Comparison of ENCODE assay signal across 18 cellular contexts in genomic region chr12:52836491-52837175, GRCh38. TPM values are rescaled to one million over a fixed set of nuclear protein-coding genes. Genes with fewer than 3 reads are reported as not detected.
DNase-seq lines count a peak whose midpoint lies in the region; ATAC-seq and TF ChIP-seq lines count a peak whose summit lies in the region.
"Had no signal": no experiment of that assay in that cellular context is flagged by ENCODE, and none has a peak within 500 bp of the region (broad histone marks: within the 10 kb centered on the region; RNA-seq: fewer than 3 reads in every experiment).

No MANE protein-coding gene starts in this region.

- H3K4me2 ChIP-seq in IMR-90 (ENCODE audit: low read depth, low read length) (no peak overlapping the region), skeletal muscle satellite cell (ENCODE audit: low read length) (peak overlapping the region; percentile 41)

- no peaks in the 10 kb centered on the region for H3K36me3 ChIP-seq in IMR-90 (ENCODE audit: control insufficient read depth, insufficient read depth, low read length)
- H3K36me3 ChIP-seq in brain microvascular endothelial cell (replicated peaks): no peaks in the 10 kb centered on the region
- H3K36me3 ChIP-seq in skeletal muscle satellite cell (ENCODE audit: insufficient read depth, low read length): no peaks in the 10 kb centered on the region
- H3K36me3 ChIP-seq: cardiac muscle cell, heart left ventricle, neutrophil, right atrium auricular region had no signal

- H2AK9ac ChIP-seq in IMR-90 (replicated peaks; ENCODE audit: low read depth, low read length, poor library complexity): no peak overlapping the region

- peaks cover 27% of the 10 kb centered on the region for H3K4me1 Mint-ChIP-seq in activated CD8-positive, alpha-beta memory T cell treated with anti-CD3 and anti-CD28 coated beads, Interleukin-2, amount 10 ng/mL, durations not matched to agents 7 days and 5 days

- H3K27me3 ChIP-seq in IMR-90 (ENCODE audit: control insufficient read depth, insufficient read depth, low read length): peaks cover 4% of the 10 kb centered on the region; the same call in 1 of the 2 replicates
- H3K27me3 ChIP-seq in brain microvascular endothelial cell (replicated peaks): no peaks in the 10 kb centered on the region
- peaks cover 16% of the 10 kb centered on the region for H3K27me3 ChIP-seq in skeletal muscle satellite cell (ENCODE audit: control insufficient read depth, insufficient read depth, low read length)
- H3K27me3 ChIP-seq: right atrium auricular region had no signal

- no CpG with 5 or more reads among the region's 6 CpGs for WGBS in IMR-90 (ENCODE audit: extremely low coverage in 2 of 2, insufficient read length in 1 of 2), 2 experiments

- BruUV-seq in IMR-90 (replicated peaks; lab: Mats Ljungman, UMichigan): no TSS peak

- intact Hi-C loops in IMR-90 (cut with micrococcal nuclease): no loop called here

- dilution Hi-C loops in IMR-90 (cut with HindIII; ENCODE audit: low sequenced_read_pairs, unreplicated experiment): no loop called here

- H3K4me3 ChIP-seq in IMR-90 (ENCODE audit: insufficient read depth, low read depth, low read length): no peak overlapping the region
- no peak overlapping the region for H3K4me3 ChIP-seq in brain microvascular endothelial cell (ENCODE audit: low read depth, low read length)
- no peak overlapping the region for H3K4me3 ChIP-seq in skeletal muscle satellite cell (ENCODE audit: low read length)
- H3K4me3 ChIP-seq: cardiac muscle cell, heart left ventricle, right atrium auricular region had no signal

- peak; percentile 7 for ATAC-seq in activated CD8-positive, alpha-beta memory T cell treated with anti-CD3 and anti-CD28 coated beads, Interleukin-2, amount 10 ng/mL, durations not matched to agents 7 days and 5 days
- ATAC-seq in IMR-90 (ENCODE audit: low read depth): peak; percentile 30; the same call in 1 of the 2 replicates
- no peak for ATAC-seq in HG02642 (IDR thresholded peaks at IDR 0.05; ENCODE audit: poor library complexity, unreplicated experiment)
- no peak for ATAC-seq in HG02610 (IDR thresholded peaks at IDR 0.05; ENCODE audit: unreplicated experiment)
- ATAC-seq: heart left ventricle had no signal

- peak overlapping the region; percentile 76 for H2AK5ac ChIP-seq in IMR-90 (ENCODE audit: low read depth, low read length)

- H2AFZ ChIP-seq in IMR-90 (replicated peaks; ENCODE audit: low read length, poor library complexity): peak overlapping the region; percentile 36

- H3K4me3 Mint-ChIP-seq in activated CD8-positive, alpha-beta memory T cell treated with anti-CD3 and anti-CD28 coated beads, Interleukin-2, amount 10 ng/mL, durations not matched to agents 7 days and 5 days: no peak overlapping the region

- H3K27ac Mint-ChIP-seq in activated CD8-positive, alpha-beta memory T cell treated with anti-CD3 and anti-CD28 coated beads, Interleukin-2, amount 10 ng/mL, durations not matched to agents 7 days and 5 days: peak overlapping the region; percentile 64

- peak overlapping the region; percentile 32; the same call in 1 of the 3 replicates for H2BK15ac ChIP-seq in IMR-90 (ENCODE audit: low read depth, low read length)

- no peaks in the 10 kb centered on the region for H3K9me3 Mint-ChIP-seq in activated CD8-positive, alpha-beta memory T cell treated with anti-CD3 and anti-CD28 coated beads, Interleukin-2, amount 10 ng/mL, durations not matched to agents 7 days and 5 days (ENCODE audit: low read depth)

- POLR2A ChIA-PET in IMR-90 (lab: Charles Lee; ENCODE audit: unreplicated experiment): no interaction called here

- H3K9me1 ChIP-seq in IMR-90 (ENCODE audit: insufficient read depth, low read length): peaks cover 20% of the 10 kb centered on the region

- DNase-seq in activated CD8-positive, alpha-beta memory T cell treated with anti-CD3 and anti-CD28 coated beads, Interleukin-2, amount 10 ng/mL, durations not matched to agents 7 days and 5 days: no peak
- no peak for DNase-seq in activated CD8-positive, alpha-beta memory T cell treated with anti-CD3 and anti-CD28 coated beads, Interleukin-2, amount 50 U/mL, for 4 hours
- DNase-seq in IMR-90 (no peak), brain microvascular endothelial cell (no peak), 8988T (no peak)
- DNase-seq: GF-D8, heart left ventricle, MM.1S, NCI-H187 treated with DMSO at 0.1 percent for 48 hours, NCI-H446, SHP77 treated with DMSO at 0.1 percent for 48 hours, substantia nigra had no signal

- H4K5ac ChIP-seq in IMR-90 (ENCODE audit: low read depth, low read length): no peak overlapping the region

- no peak for TF ChIP-seq RAD21 in IMR-90 (IDR thresholded peaks at IDR 0.05; ENCODE audit: low read length)

- H3K9ac ChIP-seq in IMR-90 (ENCODE audit: low read depth, low read length): no peak overlapping the region
- H3K9ac ChIP-seq in skeletal muscle satellite cell (ENCODE audit: low read depth, low read length): no peak overlapping the region

- peak overlapping the region; percentile 71 for H2BK20ac ChIP-seq in IMR-90 (ENCODE audit: low read depth, low read length)

- H2BK5ac ChIP-seq in IMR-90 (ENCODE audit: low read depth, low read length, poor library complexity, severe bottlenecking): no peak overlapping the region

- H3K4me1 ChIP-seq in IMR-90 (ENCODE audit: control insufficient read depth, insufficient read depth, low read length) (peaks cover 18% of the 10 kb centered on the region), skeletal muscle satellite cell (ENCODE audit: control insufficient read depth, insufficient read depth, low read length) (peaks cover 27% of the 10 kb centered on the region)
- H3K4me1 ChIP-seq: heart left ventricle, right atrium auricular region had no signal

- in situ Hi-C loops in IMR-90 (cut with MboI; ENCODE audit: low sequenced_read_pairs) (no loop called here), brain microvascular endothelial cell (cut with HindIII; ENCODE audit: low pct_ligation_motif_present, low sequenced_read_pairs) (no loop called here)

- H4K8ac ChIP-seq in IMR-90 (ENCODE audit: low read depth in 2 of 2, low read length in 2 of 2): peak overlapping the region; percentile 38 to 56; a peak in 2 of 4 replicates

- peak overlapping the region; percentile 54 for H2BK120ac ChIP-seq in IMR-90 (ENCODE audit: low read depth, low read length)

- CTCF ChIA-PET in activated CD8-positive, alpha-beta memory T cell treated with anti-CD3 and anti-CD28 coated beads, Interleukin-2, amount 10 ng/mL, durations not matched to agents 7 days and 5 days (lab: Charles Lee): interaction anchor here (1.0 to 2.2 kb wide), 2 partner anchors 32 to 34 kb away, joined by 3 to 8 read pairs; no protein-coding TSS in a partner anchor
- CTCF ChIA-PET in IMR-90 (lab: Yijun Ruan, JAX): no interaction called here

- H3K14ac ChIP-seq in IMR-90 (replicated peaks; ENCODE audit: low read depth, low read length): peak overlapping the region; percentile 94

- no peak overlapping the region for H3K56ac ChIP-seq in IMR-90 (ENCODE audit: extremely low read depth, insufficient read depth, low read length)

- H3K4ac ChIP-seq in IMR-90 (ENCODE audit: low read depth, low read length): peak overlapping the region; percentile 63

- no peaks in the 10 kb centered on the region for H3K79me1 ChIP-seq in IMR-90 (ENCODE audit: low read depth in 1 of 2, low read length in 2 of 2)

- TF ChIP-seq POLR2A in IMR-90 (IDR thresholded peaks at IDR 0.05; ENCODE audit: low read depth, low read length): no peak; the same call in 1 of the 2 replicates

- no peak overlapping the region for H3K18ac ChIP-seq in IMR-90 (ENCODE audit: low read depth, low read length)

- H3K36me3 Mint-ChIP-seq in activated CD8-positive, alpha-beta memory T cell treated with anti-CD3 and anti-CD28 coated beads, Interleukin-2, amount 10 ng/mL, durations not matched to agents 7 days and 5 days: no peaks in the 10 kb centered on the region

- H3K9me3 ChIP-seq in IMR-90 (ENCODE audit: control insufficient read depth, insufficient read depth, low read length) (no peaks in the 10 kb centered on the region), skeletal muscle satellite cell (replicated peaks; ENCODE audit: low read length) (no peaks in the 10 kb centered on the region)
- H3K9me3 ChIP-seq: heart left ventricle, neutrophil, right atrium auricular region had no signal

- H4K20me1 ChIP-seq in IMR-90 (ENCODE audit: insufficient read depth, low read length): no peaks in the 10 kb centered on the region

- H4K91ac ChIP-seq in IMR-90 (ENCODE audit: insufficient read depth, low read depth, low read length): peak overlapping the region; percentile 51

- H3K27ac ChIP-seq in IMR-90 (ENCODE audit: insufficient read depth, low read length) (no peak overlapping the region; the same call in 1 of the 2 replicates), brain microvascular endothelial cell (peak overlapping the region; percentile 74)
- H3K27ac ChIP-seq: cardiac muscle cell, heart left ventricle, neutrophil, right atrium auricular region had no signal

- H3K27me3 Mint-ChIP-seq in activated CD8-positive, alpha-beta memory T cell treated with anti-CD3 and anti-CD28 coated beads, Interleukin-2, amount 10 ng/mL, durations not matched to agents 7 days and 5 days: peaks cover 5% of the 10 kb centered on the region

- TF ChIP-seq CTCF in IMR-90 (conservative IDR thresholded peaks at IDR 0.05; ENCODE audit: low read depth, low read length) (no peak), brain microvascular endothelial cell (IDR thresholded peaks at IDR 0.05; ENCODE audit: low read depth, low read length, missing control alignments) (no peak)

- peak overlapping the region; percentile 32; the same call in 1 of the 2 replicates for H3K23ac ChIP-seq in IMR-90 (ENCODE audit: low read depth, low read length)

RNA-seq across cellular contexts. Expression of gene KRT79, which starts 2.5 kb away (rescaled TPM):
- total RNA-seq in activated CD8-positive, alpha-beta memory T cell treated with anti-CD3 and anti-CD28 coated beads, Interleukin-2, amount 10 ng/mL, durations not matched to agents 7 days and 5 days: under 1 TPM in 1 of 2 experiments, not detected in 1; 0.23 TPM
- under 0.01 TPM in 1 of 2 replicates, not detected in the other for total RNA-seq in IMR-90 (2012; rRNA removed)
- polyA plus RNA-seq in IMR-90 (2012; rRNA removed): 0.09 and 0.24 TPM in 2 replicates
- 0.08 TPM in 1 of 2 replicates, not detected in the other for polyA plus RNA-seq in IMR-90 (2012; cell fraction: cytosol; rRNA removed)
- polyA plus RNA-seq in IMR-90 (2012; cell fraction: nucleus; rRNA removed; ENCODE audit: low replicate concordance): 1.1 and 1.3 TPM in 2 replicates
- not detected in 2 replicates for total RNA-seq in skeletal muscle satellite cell (2012; rRNA removed)
- total RNA-seq: cardiac muscle cell, heart left ventricle, right atrium auricular region had no signal
- polyA plus RNA-seq: cardiac muscle cell had no signal

RNA-seq across cellular contexts. Expression of gene KRT78, which starts 12.2 kb away (rescaled TPM):
- not detected for total RNA-seq in activated CD8-positive, alpha-beta memory T cell treated with anti-CD3 and anti-CD28 coated beads, Interleukin-2, amount 10 ng/mL, durations not matched to agents 7 days and 5 days
- not detected in 2 replicates for total RNA-seq in IMR-90 (2012; rRNA removed)
- not detected in 2 replicates for polyA plus RNA-seq in IMR-90 (2012; rRNA removed)
- not detected in 2 replicates for polyA plus RNA-seq in IMR-90 (2012; cell fraction: cytosol; rRNA removed)
- not detected in 2 replicates for polyA plus RNA-seq in IMR-90 (2012; cell fraction: nucleus; rRNA removed; ENCODE audit: low replicate concordance)
- not detected in 2 replicates for total RNA-seq in skeletal muscle satellite cell (2012; rRNA removed)
- total RNA-seq: cardiac muscle cell, heart left ventricle, right atrium auricular region had no signal
- polyA plus RNA-seq: cardiac muscle cell had no signal

RNA-seq across cellular contexts. Expression of gene KRT4, which starts 22.7 kb away (rescaled TPM):
- total RNA-seq in activated CD8-positive, alpha-beta memory T cell treated with anti-CD3 and anti-CD28 coated beads, Interleukin-2, amount 10 ng/mL, durations not matched to agents 7 days and 5 days: not detected
- total RNA-seq in IMR-90 (2012; rRNA removed): under 0.01 TPM in 1 of 2 replicates, not detected in the other
- polyA plus RNA-seq in IMR-90 (2012; rRNA removed): 0.03 and 0.07 TPM in 2 replicates
- 0.05 TPM in 1 of 2 replicates, not detected in the other for polyA plus RNA-seq in IMR-90 (2012; cell fraction: cytosol; rRNA removed)
- 0.07 and 0.11 TPM in 2 replicates for polyA plus RNA-seq in IMR-90 (2012; cell fraction: nucleus; rRNA removed; ENCODE audit: low replicate concordance)
- total RNA-seq in skeletal muscle satellite cell (2012; rRNA removed): not detected in 2 replicates
- total RNA-seq: cardiac muscle cell, heart left ventricle, right atrium auricular region had no signal
- polyA plus RNA-seq: cardiac muscle cell had no signal

RNA-seq across cellular contexts. Expression of gene KRT3, which starts 40.7 kb away (rescaled TPM):
- not detected for total RNA-seq in activated CD8-positive, alpha-beta memory T cell treated with anti-CD3 and anti-CD28 coated beads, Interleukin-2, amount 10 ng/mL, durations not matched to agents 7 days and 5 days
- total RNA-seq in IMR-90 (2012; rRNA removed): not detected in 2 replicates
- polyA plus RNA-seq in IMR-90 (2012; rRNA removed): not detected in 2 replicates
- not detected in 2 replicates for polyA plus RNA-seq in IMR-90 (2012; cell fraction: cytosol; rRNA removed)
- 0.03 TPM in 1 of 2 replicates, not detected in the other for polyA plus RNA-seq in IMR-90 (2012; cell fraction: nucleus; rRNA removed; ENCODE audit: low replicate concordance)
- total RNA-seq in skeletal muscle satellite cell (2012; rRNA removed): not detected in 2 replicates
- total RNA-seq: cardiac muscle cell, heart left ventricle, right atrium auricular region had no signal
- polyA plus RNA-seq: cardiac muscle cell, heart left ventricle had no signal

RNA-seq across cellular contexts. Expression of gene KRT76, which starts 59.5 kb away (rescaled TPM):
- total RNA-seq in activated CD8-positive, alpha-beta memory T cell treated with anti-CD3 and anti-CD28 coated beads, Interleukin-2, amount 10 ng/mL, durations not matched to agents 7 days and 5 days: not detected
- total RNA-seq in IMR-90 (2012; rRNA removed): not detected in 2 replicates
- not detected in 2 replicates for polyA plus RNA-seq in IMR-90 (2012; rRNA removed)
- polyA plus RNA-seq in IMR-90 (2012; cell fraction: cytosol; rRNA removed): not detected in 2 replicates
- polyA plus RNA-seq in IMR-90 (2012; cell fraction: nucleus; rRNA removed; ENCODE audit: low replicate concordance): not detected in 2 replicates
- not detected in 2 replicates for total RNA-seq in skeletal muscle satellite cell (2012; rRNA removed)
- total RNA-seq: cardiac muscle cell, heart left ventricle, right atrium auricular region had no signal
- polyA plus RNA-seq: cardiac muscle cell, heart left ventricle had no signal

Comparison
In these comparisons a context has a peak if more than half of its experiments do, and no peak if none do; other contexts are left out.
1. ATAC-seq: peak in activated CD8-positive, alpha-beta memory T cell treated with anti-CD3 and anti-CD28 coated beads, Interleukin-2, amount 10 ng/mL, durations not matched to agents 7 days and 5 days (single experiment) and IMR-90 (single experiment); none in HG02642 (single experiment) and HG02610 (single experiment).